ENCODE assay signal across 8 cellular contexts in the genomic region with DNA sequence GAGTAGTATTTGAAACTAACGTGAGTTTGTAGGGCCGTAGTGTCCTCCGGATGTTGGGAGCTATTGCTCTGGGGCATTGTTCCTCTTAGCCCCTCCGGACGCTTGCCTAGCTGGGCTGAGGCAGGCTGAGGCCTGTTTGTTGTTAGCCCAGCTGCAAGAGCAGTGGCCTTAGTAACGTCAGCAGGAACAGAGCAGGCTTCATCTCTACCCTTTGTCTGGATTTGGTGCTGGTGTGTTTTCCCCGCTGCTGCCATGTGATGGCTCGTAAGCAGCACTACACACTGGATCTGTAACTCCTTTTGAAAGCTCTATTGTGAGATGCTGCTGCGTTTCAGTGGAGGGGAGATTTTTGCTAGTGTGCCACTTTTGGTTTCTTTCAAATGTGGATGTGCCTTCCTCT. TPM values are rescaled to one million over a fixed set of nuclear protein-coding genes. Genes with fewer than 3 reads are reported as not detected.
DNase-seq lines count a peak whose midpoint lies in the region; ATAC-seq, FAIRE-seq and TF ChIP-seq lines count a peak whose summit lies in the region.

No MANE protein-coding gene starts in this region.

- 72 to 76% methylated on average over 8 to 9 of the region's 9 CpGs for WGBS in body of pancreas, 2 donors

- no peaks in the 10 kb centered on the region for H3K36me3 ChIP-seq in RWPE2 (ENCODE audit: low read depth)
- H3K36me3 ChIP-seq in body of pancreas (replicated peaks in 1 of 2; ENCODE audit: insufficient read depth in 1 of 2, low read depth in 2 of 2): no peaks in the 10 kb centered on the region

- peak; percentile 53 for DNase-seq in HPDE6-E6E7 (ENCODE audit: extremely low spot score)
- peak; percentile 56 for DNase-seq in RWPE2 (ENCODE audit: low spot score)
- DNase-seq in foreskin melanocyte: peak; percentile 94
- DNase-seq in nucleus accumbens (lab: John Stamatoyannopoulos, UW): peak in 53 of 56 donors; percentile 22 to 95 (median 83)
- no peak for DNase-seq in stimulated activated naive CD8-positive, alpha-beta T cell treated with anti-CD3 and anti-CD28 coated beads, Interleukin-15, Interleukin-2, amounts not matched to agents 100 U/mL and 50 U/mL, for 24 hours
- no peak for DNase-seq in H54 (ENCODE audit: insufficient read length, low spot score)
- no peak for DNase-seq in body of pancreas
- no peak for DNase-seq in stimulated activated CD4-positive, alpha-beta T cell treated with anti-CD3 and anti-CD28 coated beads, Interleukin-4, amount 100 ng/mL, for 4 hours

- H3K4me3 ChIP-seq in RWPE2 (ENCODE audit: severe bottlenecking) (no peak overlapping the region), body of pancreas (no peak overlapping the region)

- peak; percentile 92 for ATAC-seq in RWPE2 (ENCODE audit: low read depth)
- no peak for ATAC-seq in stimulated activated naive CD8-positive, alpha-beta T cell treated with anti-CD3 and anti-CD28 coated beads, Interleukin-15, Interleukin-2, amounts not matched to agents 100 U/mL and 50 U/mL, for 24 hours
- no peak for ATAC-seq in body of pancreas

- TF ChIP-seq CTCF in RWPE2 (IDR thresholded peaks at IDR 0.05; ENCODE audit: poor library complexity, severe bottlenecking) (no peak), body of pancreas (IDR thresholded peaks at IDR 0.05) (no peak)

- H3K27ac ChIP-seq in RWPE2 (ENCODE audit: poor library complexity, severe bottlenecking) (peak overlapping the region; percentile 47), body of pancreas (no peak overlapping the region)

- FAIRE-seq in H54 (lab: Jason Lieb, UNC): no peak

- intact Hi-C loops in body of pancreas (cut with DNase I): no loop called here

- peaks cover 39% of the 10 kb centered on the region for H3K4me1 ChIP-seq in RWPE2 (ENCODE audit: insufficient read depth, poor library complexity, severe bottlenecking)
- no peaks in the 10 kb centered on the region for H3K4me1 ChIP-seq in body of pancreas

- no peaks in the 10 kb centered on the region for H3K27me3 ChIP-seq in RWPE2 (ENCODE audit: insufficient read depth, poor library complexity, severe bottlenecking)
- H3K27me3 ChIP-seq in body of pancreas: no peaks in the 10 kb centered on the region

- no peak for TF ChIP-seq POLR2A in H54 (IDR thresholded peaks at IDR 0.05; ENCODE audit: low read depth, low read length)
- TF ChIP-seq POLR2A in body of pancreas (IDR thresholded peaks at IDR 0.05): no peak

- H3K9me3 ChIP-seq in RWPE2 (ENCODE audit: severe bottlenecking) (no peaks in the 10 kb centered on the region), body of pancreas (no peaks in the 10 kb centered on the region)

RNA-seq across cellular contexts. Expression of gene DNM3, which starts 57.7 kb away (rescaled TPM):
- 1 to 10 TPM; 2.9 to 4.0 TPM for total RNA-seq in body of pancreas

Comparison
In these comparisons a context has a peak if more than half of its experiments do, and no peak if none do; other contexts are left out.
1. DNase-seq: peak in HPDE6-E6E7 (single experiment), RWPE2 (single experiment), foreskin melanocyte (single experiment) and nucleus accumbens (53 of 56); none in stimulated activated naive CD8-positive, alpha-beta T cell treated with anti-CD3 and anti-CD28 coated beads, Interleukin-15, Interleukin-2, amounts not matched to agents 100 U/mL and 50 U/mL, for 24 hours (single experiment), H54 (single experiment), body of pancreas (0 of 4) and stimulated activated CD4-positive, alpha-beta T cell treated with anti-CD3 and anti-CD28 coated beads, Interleukin-4, amount 100 ng/mL, for 4 hours (0 of 2).